Comparison of ENCODE assay signal across 1 cellular context in the genomic region with DNA sequence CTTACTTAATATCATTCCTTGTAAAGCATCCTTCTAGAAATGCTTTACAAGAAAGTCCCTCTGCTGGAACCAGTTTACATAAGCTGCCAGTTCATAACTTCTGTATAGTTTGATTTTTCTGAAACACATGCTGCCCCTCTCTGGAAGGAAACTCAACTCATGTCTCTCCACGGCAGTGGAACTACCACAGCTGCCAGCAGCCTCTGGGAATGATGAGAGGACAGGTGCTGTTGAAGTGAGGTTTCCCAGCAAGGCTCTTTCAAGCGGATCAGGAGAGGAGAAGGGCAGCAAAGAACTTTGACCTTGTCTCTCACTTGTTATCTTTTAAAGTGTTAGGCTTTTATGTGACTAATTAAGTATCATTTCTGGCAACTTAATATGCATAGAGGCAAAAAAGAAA.
TF ChIP-seq lines count a peak whose summit lies in the region.

No MANE protein-coding gene starts in this region.

TF ChIP-seq in H1, 55 proteins besides CTCF, POLR2A, EP300 and RAD21:
- TF ChIP-seq BRCA1 (IDR thresholded peaks at IDR 0.05; ENCODE audit: low read depth, low read length), result no peak
- TF ChIP-seq KDM5A (IDR thresholded peaks at IDR 0.05; ENCODE audit: low read length), result no peak
- no peak for TF ChIP-seq SIX5 (IDR thresholded peaks at IDR 0.05; ENCODE audit: low read depth, low read length)
- no peak for TF ChIP-seq FOSL1 (IDR thresholded peaks at IDR 0.05; ENCODE audit: insufficient read depth, low read depth, low read length)
- TF ChIP-seq TAF1 (IDR thresholded peaks at IDR 0.05; ENCODE audit: low read depth, low read length), result no peak
- TF ChIP-seq CTBP2 (IDR thresholded peaks at IDR 0.05; ENCODE audit: borderline replicate concordance, insufficient read depth, insufficient read length, low read length), result no peak
- TF ChIP-seq, protein P1, sequence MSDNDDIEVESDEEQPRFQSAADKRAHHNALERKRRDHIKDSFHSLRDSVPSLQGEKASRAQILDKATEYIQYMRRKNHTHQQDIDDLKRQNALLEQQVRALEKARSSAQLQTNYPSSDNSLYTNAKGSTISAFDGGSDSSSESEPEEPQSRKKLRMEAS (IDR thresholded peaks at IDR 0.05), result no peak
- TF ChIP-seq CREB1 (IDR thresholded peaks at IDR 0.05), result no peak
- no peak for TF ChIP-seq ZNF274 (IDR thresholded peaks at IDR 0.05; ENCODE audit: borderline replicate concordance, extremely low read depth, low read length)
- TF ChIP-seq, protein P2, sequence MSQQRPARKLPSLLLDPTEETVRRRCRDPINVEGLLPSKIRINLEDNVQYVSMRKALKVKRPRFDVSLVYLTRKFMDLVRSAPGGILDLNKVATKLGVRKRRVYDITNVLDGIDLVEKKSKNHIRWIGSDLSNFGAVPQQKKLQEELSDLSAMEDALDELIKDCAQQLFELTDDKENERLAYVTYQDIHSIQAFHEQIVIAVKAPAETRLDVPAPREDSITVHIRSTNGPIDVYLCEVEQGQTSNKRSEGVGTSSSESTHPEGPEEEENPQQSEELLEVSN (IDR thresholded peaks at IDR 0.05), result no peak
- TF ChIP-seq SP2 (IDR thresholded peaks at IDR 0.05; ENCODE audit: low read length), result no peak
- TF ChIP-seq GTF2F1 (IDR thresholded peaks at IDR 0.05; ENCODE audit: borderline replicate concordance, low read depth, low read length), result no peak
- TF ChIP-seq NRF1 (IDR thresholded peaks at IDR 0.05; ENCODE audit: low read depth, low read length), result no peak
- TF ChIP-seq HDAC6 (IDR thresholded peaks at IDR 0.05; ENCODE audit: low read depth, low read length), result no peak
- no peak for TF ChIP-seq TCF12 (IDR thresholded peaks at IDR 0.05; ENCODE audit: low read depth, low read length)
- no peak for TF ChIP-seq POLR2AphosphoS5 (IDR thresholded peaks at IDR 0.05; ENCODE audit: low read depth, low read length)
